ENCODE assay signal across 1 cellular context in genomic region chr1:35769188-35769758, GRCh38.
A peak's percentile ranks its signal among the peaks of the same experiment; 100 is the strongest.
TF ChIP-seq lines count a peak whose summit lies in the region.

No MANE protein-coding gene starts in this region.

TF ChIP-seq in HepG2, 621 proteins besides CTCF, POLR2A, EP300 and RAD21 (continued from another document and continues in another):
- no peak for TF ChIP-seq ZNF646 (CRISPR knock-in tag; IDR thresholded peaks at IDR 0.05)
- peak; percentile 46; the same call in 1 of the 2 replicates for TF ChIP-seq ZNF800 (CRISPR knock-in tag; IDR thresholded peaks at IDR 0.05)
- peak; percentile 21; the same call in 1 of the 2 replicates for TF ChIP-seq BORCS8-MEF2B (CRISPR knock-in tag; IDR thresholded peaks at IDR 0.05)
- 0 out of 2 replicates have a peak, but pooled peaks have one; percentile 25 for TF ChIP-seq XBP1 (CRISPR knock-in tag; IDR thresholded peaks at IDR 0.05)
- peak; percentile 59 for TF ChIP-seq HOXA5 (CRISPR knock-in tag; IDR thresholded peaks at IDR 0.05)
- TF ChIP-seq SMAD1 (CRISPR knock-in tag; IDR thresholded peaks at IDR 0.05; ENCODE audit: borderline replicate concordance, low read depth) = no peak
- peak; percentile 66; the same call in 1 of the 2 replicates for TF ChIP-seq TOPORS (CRISPR knock-in tag; IDR thresholded peaks at IDR 0.05)
- no peak for TF ChIP-seq ZBTB40 (IDR thresholded peaks at IDR 0.05)
- TF ChIP-seq ZBTB40 (CRISPR knock-in tag; IDR thresholded peaks at IDR 0.05) = no peak
- peak; percentile 39; the same call in 1 of the 2 replicates for TF ChIP-seq HNF4A (CRISPR knock-in tag; IDR thresholded peaks at IDR 0.05)
- peak; percentile 8 for TF ChIP-seq YY1 (IDR thresholded peaks at IDR 0.05; ENCODE audit: insufficient read depth, insufficient replicate concordance, low read depth, low read length)
- no peak for TF ChIP-seq ZIK1 (CRISPR knock-in tag; IDR thresholded peaks at IDR 0.05; ENCODE audit: borderline replicate concordance, low read depth)
- no peak for TF ChIP-seq CHD2 (IDR thresholded peaks at IDR 0.05; ENCODE audit: low read depth, low read length)
- 0 out of 2 replicates have a peak, but pooled peaks have one; percentile 28 for TF ChIP-seq DMAP1 (CRISPR knock-in tag; IDR thresholded peaks at IDR 0.05)
- TF ChIP-seq REL (CRISPR knock-in tag; conservative IDR thresholded peaks at IDR 0.05) = 0 out of 2 replicates have a peak, but pooled peaks have one; percentile 1
- TF ChIP-seq POGZ (CRISPR knock-in tag; IDR thresholded peaks at IDR 0.05) = peak; percentile 12; the same call in 1 of the 2 replicates
- TF ChIP-seq KDM4B (CRISPR knock-in tag; IDR thresholded peaks at IDR 0.05) = peak; percentile 15; the same call in 1 of the 2 replicates
- TF ChIP-seq ZNF329 (CRISPR knock-in tag; IDR thresholded peaks at IDR 0.05; ENCODE audit: low read depth) = 0 out of 2 replicates have a peak, but pooled peaks have one; percentile 14
- 0 out of 2 replicates have a peak, but pooled peaks have one; percentile 5 for TF ChIP-seq ATF3 (CRISPR knock-in tag; IDR thresholded peaks at IDR 0.05)
- TF ChIP-seq NCOA2 (CRISPR knock-in tag; IDR thresholded peaks at IDR 0.05) = 0 out of 2 replicates have a peak, but pooled peaks have one; percentile 21
- no peak for TF ChIP-seq NR2F6 (IDR thresholded peaks at IDR 0.05)
- peak; percentile 77 for TF ChIP-seq NR2F6 (CRISPR knock-in tag; IDR thresholded peaks at IDR 0.05)
- peak; percentile 74; the same call in 1 of the 2 replicates for TF ChIP-seq DRAP1 (CRISPR knock-in tag; IDR thresholded peaks at IDR 0.05)
- no peak for TF ChIP-seq ZNF782 (CRISPR knock-in tag; IDR thresholded peaks at IDR 0.05; ENCODE audit: borderline replicate concordance)
- peak; percentile 7; the same call in 1 of the 2 replicates for TF ChIP-seq MYC (CRISPR knock-in tag; IDR thresholded peaks at IDR 0.05; ENCODE audit: borderline replicate concordance)
- no peak for TF ChIP-seq ZSCAN20 (CRISPR knock-in tag; IDR thresholded peaks at IDR 0.05; ENCODE audit: borderline replicate concordance)
- peak; percentile 16; the same call in 1 of the 2 replicates for TF ChIP-seq ZNF124 (CRISPR knock-in tag; IDR thresholded peaks at IDR 0.05)
- TF ChIP-seq ZNF142 (CRISPR knock-in tag; IDR thresholded peaks at IDR 0.05) = peak; percentile 73; the same call in 1 of the 2 replicates
- TF ChIP-seq ZNF292 (CRISPR knock-in tag; IDR thresholded peaks at IDR 0.05; ENCODE audit: borderline replicate concordance, low read depth) = peak; percentile 86
- TF ChIP-seq KDM6A (CRISPR knock-in tag; IDR thresholded peaks at IDR 0.05; ENCODE audit: low read depth) = no peak
- TF ChIP-seq ZNF256 (CRISPR knock-in tag; conservative IDR thresholded peaks at IDR 0.05) = peak; percentile 73; the same call in 1 of the 2 replicates
- no peak for TF ChIP-seq ZMAT5 (CRISPR knock-in tag; IDR thresholded peaks at IDR 0.05; ENCODE audit: borderline replicate concordance, low read depth)
